Comparison of ENCODE assay signal across 27 cellular contexts in genomic region chr2:7278984-7279383, GRCh38.
"Had no signal": no experiment of that assay in that cellular context is flagged by ENCODE, and none has a peak within 500 bp of the region (broad histone marks: within the 10 kb centered on the region; RNA-seq: fewer than 3 reads in every experiment).

No MANE protein-coding gene starts in this region.

- H3K9me3 ChIP-seq: stomach, suprapubic skin, testis, thoracic aorta, thyroid gland, tibial artery, tibial nerve, transverse colon, upper lobe of left lung, upper lobe of right lung, uterus, vagina had no signal

- DNase-seq: stimulated activated CD4-positive, alpha-beta T cell treated with anti-CD3 and anti-CD28 coated beads, Interleukin-2, amount 100 ng/mL, for 48 hours; stimulated activated CD4-positive, alpha-beta T cell treated with anti-CD3 and anti-CD28 coated beads, Interleukin-4, amount 100 ng/mL, for 1 hour; stimulated activated CD4-positive, alpha-beta T cell treated with anti-CD3 and anti-CD28 coated beads, Interleukin-4, amount 100 ng/mL, for 24 hours; stimulated activated CD4-positive, alpha-beta T cell treated with anti-CD3 and anti-CD28 coated beads, Interleukin-4, amount 100 ng/mL, for 4 hours; stimulated activated CD8-positive, alpha-beta memory T cell treated with anti-CD3 and anti-CD28 coated beads, Interleukin-4, amount 100 ng/mL, for 48 hours; stimulated activated naive B cell treated with anti-CD40 and anti-IgM and Interleukin-4, amounts not matched to agents 10 μg/mL and 1 μg/mL and 100 μg/mL, for 72 hours; stimulated activated naive CD4-positive, alpha-beta T cell; stimulated activated naive CD4-positive, alpha-beta T cell treated with Interleukin-2 at 50 U/mL for 16 hours; stimulated activated naive CD8-positive, alpha-beta T cell treated with anti-CD3 and anti-CD28 coated beads, Interleukin-15, amount 100 ng/mL, for 72 hours; stimulated activated naive CD8-positive, alpha-beta T cell treated with anti-CD3 and anti-CD28 coated beads, Interleukin-15, Interleukin-2, amounts not matched to agents 100 U/mL and 50 U/mL, for 24 hours; stomach; substantia nigra; testis; thyroid gland; tibial artery; transverse colon; trophoblast cell; upper lobe of left lung; upper lobe of right lung; uterus had no signal

- H3K27me3 ChIP-seq: stomach, suprapubic skin, testis, thyroid gland, tibial nerve, transverse colon, upper lobe of left lung, upper lobe of right lung, uterus, vagina had no signal

- ATAC-seq: stimulated activated effector memory CD8-positive, alpha-beta T cell treated with anti-CD3 and anti-CD28 coated beads, Interleukin-12 subunit alpha, Interleukin-12 subunit beta, amount 100 ng/mL, for 72 hours; stimulated activated memory B cell treated with anti-CD40 and anti-IgM and Interleukin-4, amounts not matched to agents 10 μg/mL and 1 μg/mL and 100 μg/mL, for 72 hours; stimulated activated naive B cell treated with anti-CD40 and anti-IgM and Interleukin-4, amounts not matched to agents 10 μg/mL and 1 μg/mL and 100 μg/mL, for 72 hours; stimulated activated naive CD8-positive, alpha-beta T cell treated with anti-CD3 and anti-CD28 coated beads, Interleukin-15, amount 100 ng/mL, for 72 hours; stimulated activated naive CD8-positive, alpha-beta T cell treated with anti-CD3 and anti-CD28 coated beads, Interleukin-15, Interleukin-2, amounts not matched to agents 100 U/mL and 50 U/mL, for 24 hours; upper lobe of right lung had no signal

- H3K27ac ChIP-seq: stomach, suprapubic skin, testis, thoracic aorta, thyroid gland, tibial artery, tibial nerve, transverse colon, upper lobe of left lung, upper lobe of right lung, uterus, vagina had no signal

- FAIRE-seq: urothelium cell line had no signal

- H3K4me3 ChIP-seq: stomach, suprapubic skin, testis, thoracic aorta, thyroid gland, tibial artery, tibial nerve, transverse colon, upper lobe of left lung, upper lobe of right lung, uterus, vagina had no signal

- H3K4me1 ChIP-seq: suprapubic skin, testis, thyroid gland, tibial artery, tibial nerve, transverse colon, upper lobe of left lung, upper lobe of right lung, uterus, vagina had no signal

- H3K36me3 ChIP-seq: stomach, suprapubic skin, thoracic aorta, thyroid gland, tibial artery, tibial nerve, transverse colon, upper lobe of left lung, upper lobe of right lung, uterus, vagina had no signal
